19 cellular contexts compared by ENCODE assay signal in the genomic region with DNA sequence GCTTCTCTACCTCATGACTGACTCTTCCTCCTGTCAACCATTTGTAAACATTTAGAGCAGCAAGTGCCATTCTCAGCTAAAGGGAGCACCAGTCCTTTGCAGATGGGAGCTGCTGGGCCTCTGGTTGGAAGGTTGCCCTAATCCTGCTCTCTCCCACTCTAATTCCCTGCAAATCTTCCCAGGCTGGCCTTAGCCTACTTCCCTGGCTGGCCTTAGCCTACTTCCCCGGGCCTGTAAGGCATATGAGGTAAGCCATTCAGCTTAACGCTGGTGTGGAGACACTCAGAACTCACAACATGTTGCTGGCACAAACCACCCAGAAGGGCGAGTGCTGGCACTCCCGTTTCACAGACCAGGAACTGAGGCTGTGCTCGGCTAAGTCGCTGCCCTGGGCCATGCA.
DNase-seq lines count a peak whose midpoint lies in the region; ATAC-seq, FAIRE-seq and TF ChIP-seq lines count a peak whose summit lies in the region.
"Had no signal": no experiment of that assay in that cellular context is flagged by ENCODE, and none has a peak within 500 bp of the region (broad histone marks: within the 10 kb centered on the region; RNA-seq: fewer than 3 reads in every experiment).

No MANE protein-coding gene starts in this region.

- H3K36me3 Mint-ChIP-seq in natural killer cell = no peaks in the 10 kb centered on the region

- H3K4me3 ChIP-seq in retinal pigment epithelial cell (ENCODE audit: low read length) = no peak overlapping the region
- no peak overlapping the region for H3K4me3 ChIP-seq in pancreas

- H3K27ac ChIP-seq in pancreas = no peak overlapping the region
- H3K27ac ChIP-seq: HL-60 had no signal

- 74 to 82% methylated on average over 6 of the region's 6 CpGs for WGBS in pancreas, 2 donors

- TF ChIP-seq CTCF in D721Med (IDR thresholded peaks at IDR 0.05; ENCODE audit: insufficient read depth, missing control alignments) = no peak
- no peak for TF ChIP-seq CTCF in retinal pigment epithelial cell (conservative IDR thresholded peaks at IDR 0.05; ENCODE audit: low read depth, low read length)
- TF ChIP-seq CTCF in natural killer cell (IDR thresholded peaks at IDR 0.05) = no peak
- TF ChIP-seq CTCF in pancreas (IDR thresholded peaks at IDR 0.05) = no peak

- H3K4me1 Mint-ChIP-seq in natural killer cell = no peaks in the 10 kb centered on the region
- H3K4me1 Mint-ChIP-seq: B cell had no signal

- no peaks in the 10 kb centered on the region for H3K27me3 ChIP-seq in pancreas

- H3K9me3 ChIP-seq in pancreas = no peaks in the 10 kb centered on the region

- H3K4me3 Mint-ChIP-seq in natural killer cell = no peak overlapping the region
- H3K4me3 Mint-ChIP-seq: B cell; CD4-positive, alpha-beta T cell; H9 had no signal

- H3K9me3 Mint-ChIP-seq in natural killer cell = no peaks in the 10 kb centered on the region
- H3K9me3 Mint-ChIP-seq: CD4-positive, alpha-beta T cell had no signal

- FAIRE-seq in D721Med (lab: Jason Lieb, UNC) (peak; percentile 48), pancreas (lab: Jason Lieb, UNC) (no peak)
- FAIRE-seq: A204.1, GM12892 had no signal

- no peak for DNase-seq in D721Med (ENCODE audit: insufficient read length, low spot score)
- peak; percentile 89 for DNase-seq in NCI-H82 (lab: John Stamatoyannopoulos, UW)
- DNase-seq in retinal pigment epithelial cell (ENCODE audit: low read depth) = peak; percentile 21
- DNase-seq in natural killer cell = no peak
- no peak for DNase-seq in pancreas
- DNase-seq: Calu3; CD4-positive, alpha-beta T cell; DMS153; DMS79 treated with DMSO at 0.1 percent for 48 hours; EL; GDM1; GOT3; H9 had no signal

- H3K36me3 ChIP-seq in pancreas = no peaks in the 10 kb centered on the region

- ATAC-seq in esophagus mucosa = peak; percentile 22
- no peak for ATAC-seq in natural killer cell
- no peak for ATAC-seq in pancreas
- no peak for ATAC-seq in HG02798 (IDR thresholded peaks at IDR 0.05; ENCODE audit: poor library complexity, unreplicated experiment)

- H3K27ac Mint-ChIP-seq in natural killer cell = no peak overlapping the region
- H3K27ac Mint-ChIP-seq: B cell; CD4-positive, alpha-beta T cell; H9 had no signal

- no peaks in the 10 kb centered on the region for H3K4me1 ChIP-seq in pancreas

- intact Hi-C loops in natural killer cell (cut with micrococcal nuclease) = no loop called here
- intact Hi-C loops in pancreas (cut with DNase I) = no loop called here

- H3K27me3 Mint-ChIP-seq in natural killer cell (ENCODE audit: low read depth in 2 of 2) = no peaks in the 10 kb centered on the region
- H3K27me3 Mint-ChIP-seq: CD4-positive, alpha-beta T cell had no signal

Comparison
In these comparisons a context has a peak if more than half of its experiments do, and no peak if none do; other contexts are left out.
1. DNase-seq: peak in NCI-H82 (single experiment) and retinal pigment epithelial cell (single experiment); none in D721Med (single experiment), natural killer cell (single experiment) and pancreas (0 of 6).